Comparison of ENCODE assay signal across 14 cellular contexts in genomic region chr14:24372701-24373416, GRCh38. TPM values are rescaled to one million over a fixed set of nuclear protein-coding genes. Genes with fewer than 3 reads are reported as not detected.
DNase-seq lines count a peak whose midpoint lies in the region; ATAC-seq lines count a peak whose summit lies in the region.
"Had no signal": no experiment of that assay in that cellular context is flagged by ENCODE, and none has a peak within 500 bp of the region (broad histone marks: within the 10 kb centered on the region; RNA-seq: fewer than 3 reads in every experiment).

No MANE protein-coding gene starts in this region.

- no peak overlapping the region for H3K4ac ChIP-seq in mesenchymal stem cell (ENCODE audit: low read depth in 1 of 2, low read length in 2 of 2)

- no peak overlapping the region for H3K9ac ChIP-seq in mesenchymal stem cell (ENCODE audit: low read length)
- H3K9ac ChIP-seq: BLaER1 had no signal

- H3K4me1 ChIP-seq in mesenchymal stem cell (ENCODE audit: control insufficient read depth, insufficient read depth, low read depth, low read length), result peaks cover 21% of the 10 kb centered on the region

- H3K23ac ChIP-seq in mesenchymal stem cell (ENCODE audit: low read length in 2 of 2), result no peak overlapping the region

- no peaks in the 10 kb centered on the region for H3K9me3 ChIP-seq in mesenchymal stem cell (ENCODE audit: control insufficient read depth, low read length)

- H3K4me2 ChIP-seq in mesenchymal stem cell (ENCODE audit: low read length, poor library complexity, severe bottlenecking), result no peak overlapping the region
- H3K4me2 ChIP-seq: BLaER1 had no signal

- H3K14ac ChIP-seq in mesenchymal stem cell (ENCODE audit: low read length in 2 of 2), result no peak overlapping the region

- no peaks in the 10 kb centered on the region for H3K36me3 Mint-ChIP-seq in naive thymus-derived CD8-positive, alpha-beta T cell

- H2BK5ac ChIP-seq in mesenchymal stem cell (ENCODE audit: low read depth, low read length, poor library complexity, severe bottlenecking), result no peak overlapping the region

- WGBS in mesenchymal stem cell, result 99% methylated on average over 9 of the region's 12 CpGs

- POLR2A ChIA-PET in naive thymus-derived CD8-positive, alpha-beta T cell (lab: Charles Lee), result no interaction called here

- no peak overlapping the region for H2AFZ ChIP-seq in mesenchymal stem cell (ENCODE audit: low read depth, low read length)

- no peak overlapping the region for H2BK12ac ChIP-seq in mesenchymal stem cell (ENCODE audit: low read length in 2 of 2)

- no peaks in the 10 kb centered on the region for H3K9me3 Mint-ChIP-seq in naive thymus-derived CD8-positive, alpha-beta T cell
- H3K9me3 Mint-ChIP-seq: IgD-negative memory B cell had no signal

- no peak overlapping the region for H4K91ac ChIP-seq in mesenchymal stem cell (ENCODE audit: low read length)

- H3K4me3 Mint-ChIP-seq in naive thymus-derived CD8-positive, alpha-beta T cell, result no peak overlapping the region

- peaks cover 12% of the 10 kb centered on the region for H3K79me1 ChIP-seq in mesenchymal stem cell (replicated peaks; ENCODE audit: low read length, poor library complexity, severe bottlenecking)

- no peak overlapping the region for H4K8ac ChIP-seq in mesenchymal stem cell (ENCODE audit: low read length)

- no peak overlapping the region for H3K27ac Mint-ChIP-seq in naive thymus-derived CD8-positive, alpha-beta T cell

- H3K4me3 ChIP-seq in mesenchymal stem cell (ENCODE audit: insufficient read depth in 1 of 2, low read depth in 1 of 2, low read length in 2 of 2), result no peak overlapping the region
- H3K4me3 ChIP-seq: BLaER1 had no signal

- H3K27ac ChIP-seq in mesenchymal stem cell (ENCODE audit: low read length, poor library complexity, severe bottlenecking), result no peak overlapping the region

- H3K27me3 ChIP-seq in mesenchymal stem cell (ENCODE audit: control insufficient read depth in 1 of 2, insufficient read depth in 1 of 2, low read length in 2 of 2), result no peaks in the 10 kb centered on the region
- H3K27me3 ChIP-seq: BLaER1 had no signal

- peaks cover 4 to 16% (median 12%) of the 10 kb centered on the region in 5 donors for H3K27me3 Mint-ChIP-seq in naive thymus-derived CD8-positive, alpha-beta T cell
- H3K27me3 Mint-ChIP-seq: IgD-negative memory B cell had no signal

- H3K36me3 ChIP-seq in mesenchymal stem cell (ENCODE audit: control insufficient read depth in 1 of 2, insufficient read depth in 2 of 2, low read depth in 1 of 2, low read length in 2 of 2), result peaks cover 63 to 81% of the 10 kb centered on the region in 2 experiments

- no peak for ATAC-seq in GM21528 (IDR thresholded peaks at IDR 0.05; ENCODE audit: low FRiP score, unreplicated experiment)
- no peak for ATAC-seq in naive thymus-derived CD8-positive, alpha-beta T cell

- no peak overlapping the region for H2BK15ac ChIP-seq in mesenchymal stem cell (ENCODE audit: low read depth, poor library complexity, severe bottlenecking)

- H2BK120ac ChIP-seq in mesenchymal stem cell (ENCODE audit: low read depth, low read length), result no peak overlapping the region

- H2AK5ac ChIP-seq in mesenchymal stem cell (ENCODE audit: low read length, severe bottlenecking), result no peak overlapping the region

- H3K18ac ChIP-seq in mesenchymal stem cell (ENCODE audit: low read depth in 1 of 2, low read length in 2 of 2), result no peak overlapping the region

- DNase-seq in COLO829 (ENCODE audit: low spot score), result peak; percentile 62
- peak; percentile 39 for DNase-seq in LHCN-M2 (ENCODE audit: low read depth)
- peak; percentile 41 for DNase-seq in brain pericyte (ENCODE audit: low read depth, low spot score)
- DNase-seq in iris pigment epithelial cell (ENCODE audit: low read depth), result peak; percentile 16
- no peak for DNase-seq in NCI-H1694 treated with DMSO at 0.1 percent for 48 hours (lab: John Stamatoyannopoulos, UW)
- DNase-seq in naive thymus-derived CD8-positive, alpha-beta T cell, result no peak
- DNase-seq in mesenchymal stem cell, result no peak
- DNase-seq: DND-41, NCI-H82, T-helper 2 cell had no signal

- peaks cover 0 to 15% (median 6%) of the 10 kb centered on the region in 4 donors for H3K4me1 Mint-ChIP-seq in naive thymus-derived CD8-positive, alpha-beta T cell

RNA-seq across cellular contexts. Expression of gene NFATC4, which starts 4.9 kb away (rescaled TPM):
- total RNA-seq in LHCN-M2 (2014; rRNA removed), result 17.1 and 21.6 TPM in 2 replicates
- polyA plus RNA-seq in LHCN-M2 (2012), result 9.9 TPM
- total RNA-seq in naive thymus-derived CD8-positive, alpha-beta T cell, result not detected
- not detected for polyA plus RNA-seq in naive thymus-derived CD8-positive, alpha-beta T cell
- polyA plus RNA-seq in mesenchymal stem cell (2013, experiment 1 of 2), result 51.4 TPM
- 48.4 TPM for polyA plus RNA-seq in mesenchymal stem cell (2013, experiment 2 of 2)

RNA-seq across cellular contexts. Expression of gene NYNRIN, which starts 25.9 kb away (rescaled TPM):
- total RNA-seq in LHCN-M2 (2014; rRNA removed), result 0.06 TPM in 2 replicates
- polyA plus RNA-seq in LHCN-M2 (2012), result 0.23 TPM
- under 1 TPM; 0.29 to 0.36 TPM for total RNA-seq in naive thymus-derived CD8-positive, alpha-beta T cell
- polyA plus RNA-seq in naive thymus-derived CD8-positive, alpha-beta T cell, result under 1 TPM in 1 of 3 donors, not detected in 2; 0.13 TPM
- 13.6 TPM for polyA plus RNA-seq in mesenchymal stem cell (2013, experiment 1 of 2)
- polyA plus RNA-seq in mesenchymal stem cell (2013, experiment 2 of 2), result 12.7 TPM
- polyA plus RNA-seq: IgD-negative memory B cell had no signal

RNA-seq across cellular contexts. Expression of gene RIPK3, which starts 33.1 kb away (rescaled TPM):
- not detected in 2 replicates for total RNA-seq in LHCN-M2 (2014; rRNA removed)
- not detected for polyA plus RNA-seq in LHCN-M2 (2012)
- total RNA-seq in naive thymus-derived CD8-positive, alpha-beta T cell, result 10 to 100 TPM; 32.9 to 35.8 TPM
- polyA plus RNA-seq in naive thymus-derived CD8-positive, alpha-beta T cell, result 10 to 100 TPM in 1 of 3 donors, 1 to 10 TPM in 2; 5.3 to 11.1 (median 5.6) TPM
- 3.3 TPM for polyA plus RNA-seq in mesenchymal stem cell (2013, experiment 1 of 2)
- polyA plus RNA-seq in mesenchymal stem cell (2013, experiment 2 of 2), result 2.8 TPM
- total RNA-seq: H4 had no signal

RNA-seq across cellular contexts. Expression of gene ADCY4, which starts 38.0 kb away (rescaled TPM):
- total RNA-seq in LHCN-M2 (2014; rRNA removed), result under 0.01 TPM in 1 of 2 replicates, not detected in the other
- polyA plus RNA-seq in LHCN-M2 (2012), result not detected
- 1 to 10 TPM; 3.8 to 4.7 TPM for total RNA-seq in naive thymus-derived CD8-positive, alpha-beta T cell
- polyA plus RNA-seq in naive thymus-derived CD8-positive, alpha-beta T cell, result under 1 TPM; 0.08 to 0.28 (median 0.24) TPM
- 0.98 TPM for polyA plus RNA-seq in mesenchymal stem cell (2013, experiment 1 of 2)
- 0.86 TPM for polyA plus RNA-seq in mesenchymal stem cell (2013, experiment 2 of 2)
- total RNA-seq: H4 had no signal

RNA-seq across cellular contexts. Expression of gene CBLN3, which starts 56.6 kb away (rescaled TPM):
- total RNA-seq in LHCN-M2 (2014; rRNA removed), result 1.3 and 1.9 TPM in 2 replicates
- 2.2 TPM for polyA plus RNA-seq in LHCN-M2 (2012)
- 1 to 10 TPM; 3.9 to 4.8 TPM for total RNA-seq in naive thymus-derived CD8-positive, alpha-beta T cell
- polyA plus RNA-seq in naive thymus-derived CD8-positive, alpha-beta T cell, result under 1 TPM in 1 of 3 donors, not detected in 2; 0.23 TPM
- polyA plus RNA-seq in mesenchymal stem cell (2013, experiment 1 of 2), result 3.3 TPM
- polyA plus RNA-seq in mesenchymal stem cell (2013, experiment 2 of 2), result 3.6 TPM

Comparison
In these comparisons a context has a peak if more than half of its experiments do, and no peak if none do; other contexts are left out.
1. DNase-seq: peak in COLO829 (single experiment), LHCN-M2 (single experiment), brain pericyte (single experiment) and iris pigment epithelial cell (single experiment); none in NCI-H1694 treated with DMSO at 0.1 percent for 48 hours (single experiment), naive thymus-derived CD8-positive, alpha-beta T cell (0 of 10) and mesenchymal stem cell (single experiment).
2. RNA of gene NFATC4, which starts 4.9 kb away (total RNA-seq): 17.1 to 21.6 TPM in LHCN-M2; not detected in naive thymus-derived CD8-positive, alpha-beta T cell; every median in the first group is over 10 times any median in the second.
3. RNA of gene RIPK3, which starts 33.1 kb away (total RNA-seq): 32.9 to 35.8 TPM in naive thymus-derived CD8-positive, alpha-beta T cell; not detected in LHCN-M2; every median in the first group is over 10 times any median in the second.